In the genomic region with DNA sequence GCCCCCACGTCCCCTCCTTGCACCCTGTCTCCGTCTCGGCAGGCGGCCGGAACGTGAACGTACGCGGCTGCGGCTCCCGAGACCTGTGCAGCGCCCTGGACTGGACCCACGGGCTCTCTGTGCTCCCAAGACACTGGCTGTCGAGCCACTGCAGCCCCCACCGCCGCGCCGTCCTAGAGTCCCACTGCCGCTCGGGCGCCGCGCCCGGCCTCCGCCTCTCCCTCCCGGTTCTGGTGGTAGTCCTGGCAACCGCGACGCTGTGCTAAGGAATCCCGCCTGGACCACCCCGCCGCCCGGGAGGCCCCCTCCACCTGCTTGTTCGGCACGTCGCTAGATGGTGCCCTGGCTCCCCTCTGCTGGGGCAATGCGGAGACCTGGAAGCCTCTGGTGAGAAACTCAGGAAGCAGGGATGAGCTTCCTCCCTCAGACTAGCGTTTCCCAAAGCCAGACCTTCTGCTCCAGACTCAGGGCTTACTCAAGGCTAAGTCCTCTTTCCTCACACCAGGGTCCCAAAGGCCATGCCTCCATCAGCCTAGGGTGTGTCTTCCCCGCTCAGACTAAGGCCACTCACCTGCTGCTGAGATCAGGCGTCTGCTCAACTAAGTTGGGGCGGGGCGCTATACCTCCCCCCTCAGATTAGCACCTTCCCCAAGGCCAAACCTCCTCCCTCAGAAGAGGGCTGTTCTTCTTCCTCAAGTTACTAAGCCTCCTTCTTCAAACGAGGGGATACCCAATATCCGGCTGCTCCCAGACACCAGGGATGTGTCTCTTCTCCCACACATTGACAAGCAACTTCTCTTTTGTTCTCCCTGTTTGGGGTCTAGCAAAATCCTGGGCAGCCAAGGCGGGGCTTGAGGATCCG, we compare ENCODE assay signal across 8 cellular contexts. TPM values are rescaled to one million over a fixed set of nuclear protein-coding genes. Genes with fewer than 3 reads are reported as not detected.
DNase-seq lines count a peak whose midpoint lies in the region; ATAC-seq and TF ChIP-seq lines count a peak whose summit lies in the region.
"Had no signal": no experiment of that assay in that cellular context is flagged by ENCODE, and none has a peak within 500 bp of the region (broad histone marks: within the 10 kb centered on the region; RNA-seq: fewer than 3 reads in every experiment).

No MANE protein-coding gene starts in this region.

- CTCF ChIA-PET in HCT116 (lab: Charles Lee): no interaction called here

- whole genome bisulfite sequencing in trophoblast cell (ENCODE audit: extremely low coverage, insufficient coverage, insufficient read length): no CpG with 5 or more reads among the region's 46 CpGs

- no peak overlapping the region for H3K18ac ChIP-seq in trophoblast cell (ENCODE audit: low read length)

- no peak for TF ChIP-seq CTCF in HCT116 (IDR thresholded peaks at IDR 0.05 in 2 of 3, conservative IDR thresholded peaks at IDR 0.05 in 1 of 3; ENCODE audit: borderline replicate concordance in 1 of 3, insufficient read depth in 1 of 3, low read depth in 2 of 3, low read length in 2 of 3)
- TF ChIP-seq CTCF in WERI-Rb-1 (IDR thresholded peaks at IDR 0.05; ENCODE audit: low read depth, low read length): 0 out of 2 replicates have a peak, but pooled peaks have one; percentile 19

- POLR2A ChIA-PET in HCT116 (lab: Charles Lee): no interaction called here

- H3K27ac ChIP-seq in HCT116 (ENCODE audit: low read depth, low read length) (peak overlapping the region; percentile 53; the same call in 1 of the 2 replicates), WERI-Rb-1 (no peak overlapping the region), trophoblast cell (ENCODE audit: low read depth, low read length) (no peak overlapping the region)

- H3K9ac ChIP-seq in HCT116 (ENCODE audit: low read length) (peak overlapping the region; percentile 61), trophoblast cell (ENCODE audit: low read length) (no peak overlapping the region)

- H3K4me3 ChIP-seq in HCT116 (replicated peaks in 1 of 2; ENCODE audit: low read depth in 1 of 2, low read length in 2 of 2) (no peak overlapping the region), WERI-Rb-1 (ENCODE audit: low read depth, low read length) (peak overlapping the region; percentile 46), trophoblast cell (ENCODE audit: low read depth, low read length) (no peak overlapping the region)

- no peak overlapping the region for H4K12ac ChIP-seq in trophoblast cell (ENCODE audit: low read depth, low read length)

- BruUV-seq in HCT116 (replicated peaks; lab: Mats Ljungman, UMichigan): no TSS peak

- no peak for ATAC-seq in HCT116
- no peak for ATAC-seq in GM18861 (IDR thresholded peaks at IDR 0.05; ENCODE audit: unreplicated experiment)

- H4K20me1 ChIP-seq in HCT116 (ENCODE audit: insufficient read depth): no peaks in the 10 kb centered on the region

- H3K4me2 ChIP-seq in HCT116 (ENCODE audit: low read length) (peak overlapping the region; percentile 80), trophoblast cell (ENCODE audit: low read length) (peak overlapping the region; percentile 18)

- intact Hi-C loops in HCT116 (cut with micrococcal nuclease): loop anchor here (5.0 kb wide), 1 partner anchor 32 kb away; no protein-coding TSS in a partner anchor
- intact Hi-C loops in head of caudate nucleus (cut with DNase I): no loop called here

- no peaks in the 10 kb centered on the region for H3K79me1 ChIP-seq in trophoblast cell (ENCODE audit: low read length)

- no peaks in the 10 kb centered on the region for H3K9me3 ChIP-seq in HCT116 (ENCODE audit: control insufficient read depth in 1 of 2, insufficient read depth in 1 of 2, low read depth in 1 of 2, low read length in 2 of 2)
- peaks cover 5% of the 10 kb centered on the region for H3K9me3 ChIP-seq in WERI-Rb-1 (ENCODE audit: severe bottlenecking)
- peaks cover 10% of the 10 kb centered on the region for H3K9me3 ChIP-seq in trophoblast cell (ENCODE audit: insufficient read depth, low read depth, low read length)

- no peak overlapping the region for H2BK5ac ChIP-seq in trophoblast cell (ENCODE audit: low read depth, low read length, poor library complexity)

- H2AFZ ChIP-seq in HCT116 (ENCODE audit: low read depth, low read length, poor library complexity, severe bottlenecking) (peak overlapping the region; percentile 77), trophoblast cell (ENCODE audit: insufficient read depth, low read length, poor library complexity) (no peak overlapping the region)

- H3K27me3 ChIP-seq in HCT116 (ENCODE audit: insufficient read depth, low read length): no peaks in the 10 kb centered on the region
- no peaks in the 10 kb centered on the region for H3K27me3 ChIP-seq in WERI-Rb-1 (ENCODE audit: insufficient read depth, low read depth, severe bottlenecking)
- peaks cover 2% of the 10 kb centered on the region for H3K27me3 ChIP-seq in trophoblast cell (ENCODE audit: insufficient read depth, low read length)

- no peak overlapping the region for H2AK5ac ChIP-seq in trophoblast cell (ENCODE audit: low read length)

- no peak for TF ChIP-seq RAD21 in HCT116 (IDR thresholded peaks at IDR 0.05; ENCODE audit: low read depth)

- no peak overlapping the region for H4K8ac ChIP-seq in trophoblast cell (ENCODE audit: low read depth, low read length)

- H2BK12ac ChIP-seq in trophoblast cell (ENCODE audit: low read length): no peak overlapping the region

- no peak for TF ChIP-seq POLR2A in HCT116 (IDR thresholded peaks at IDR 0.05; ENCODE audit: borderline replicate concordance, extremely low read depth, insufficient read depth, insufficient read length)

- H2BK120ac ChIP-seq in trophoblast cell (ENCODE audit: insufficient read depth, low read length, poor library complexity): no peak overlapping the region

- RAD21 ChIA-PET in HCT116 (lab: Charles Lee; ENCODE audit: low non-redundant PET in 1 of 2, low total read pairs in 2 of 2, uncharacterized antibody in 2 of 2, unreplicated experiment in 2 of 2): no interaction called here

- peaks cover 42 to 52% of the 10 kb centered on the region in 2 experiments for H3K4me1 ChIP-seq in HCT116 (ENCODE audit: control insufficient read depth in 1 of 2, insufficient read depth in 2 of 2, low read length in 2 of 2)
- H3K4me1 ChIP-seq in trophoblast cell (ENCODE audit: control insufficient read depth in 1 of 2, insufficient read depth in 2 of 2, low read length in 2 of 2): peaks cover 0 to 4% of the 10 kb centered on the region in 2 experiments

- no peak overlapping the region for H3K14ac ChIP-seq in trophoblast cell (ENCODE audit: low read length)

- H3K79me2 ChIP-seq in HCT116 (ENCODE audit: insufficient read depth, low read length) (no peaks in the 10 kb centered on the region), trophoblast cell (ENCODE audit: control insufficient read depth, insufficient read depth, low read length, poor library complexity) (no peaks in the 10 kb centered on the region)

- DNase-seq in HCT116 (ENCODE audit: low read depth, low spot score) (no peak), WERI-Rb-1 (peak; percentile 47), head of caudate nucleus (peak; percentile 20 to 82 (median 53)), trophoblast cell (no peak), AML-193 (lab: John Stamatoyannopoulos, UW) (no peak)
- DNase-seq in NK-92 treated with Interleukin-12 subunit alpha and Interleukin-12 subunit beta, amount 100 ng/mL, for 24 hours (lab: John Stamatoyannopoulos, UW): no peak

- no peak overlapping the region for H3K4ac ChIP-seq in trophoblast cell (ENCODE audit: low read depth, low read length)

- no peak overlapping the region for H4K91ac ChIP-seq in trophoblast cell (ENCODE audit: low read depth, low read length)

- H3K36me3 ChIP-seq in HCT116 (ENCODE audit: control insufficient read depth in 1 of 2, insufficient read depth in 2 of 2, low read length in 2 of 2) (no peaks in the 10 kb centered on the region), WERI-Rb-1 (no peaks in the 10 kb centered on the region), trophoblast cell (ENCODE audit: control insufficient read depth in 1 of 2, insufficient read depth in 2 of 2, low read length in 2 of 2) (no peaks in the 10 kb centered on the region)

- no peak overlapping the region for H3K23ac ChIP-seq in trophoblast cell (ENCODE audit: low read length)

- no peaks in the 10 kb centered on the region for H3K9me2 ChIP-seq in HCT116 (ENCODE audit: insufficient read depth)

TF ChIP-seq in HCT116, 20 proteins besides CTCF, POLR2A, EP300 and RAD21:
- TF ChIP-seq, protein P1, sequence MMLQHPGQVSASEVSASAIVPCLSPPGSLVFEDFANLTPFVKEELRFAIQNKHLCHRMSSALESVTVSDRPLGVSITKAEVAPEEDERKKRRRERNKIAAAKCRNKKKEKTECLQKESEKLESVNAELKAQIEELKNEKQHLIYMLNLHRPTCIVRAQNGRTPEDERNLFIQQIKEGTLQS (IDR thresholded peaks at IDR 0.05): no peak

RNA-seq across cellular contexts. Expression of a gene that starts 16.1 kb away (rescaled TPM):
- total RNA-seq in HCT116 (2021; ENCODE audit: unreplicated experiment): not detected
- 0.04 TPM in 1 of 2 replicates, not detected in the other for polyA plus RNA-seq in HCT116 (2012)
- polyA plus RNA-seq in trophoblast cell (2013): not detected in 2 replicates
- total RNA-seq: SK-MEL-5 had no signal

RNA-seq across cellular contexts. Expression of a gene that starts 29.8 kb away (rescaled TPM):
- total RNA-seq in HCT116 (2021; ENCODE audit: unreplicated experiment): 98.1 TPM
- polyA plus RNA-seq in HCT116 (2012): 161 and 211 TPM in 2 replicates
- polyA plus RNA-seq in trophoblast cell (2013): 15.2 and 15.6 TPM in 2 replicates

RNA-seq across cellular contexts. Expression of a gene that starts 55.0 kb away (rescaled TPM):
- 80.2 TPM for total RNA-seq in HCT116 (2021; ENCODE audit: unreplicated experiment)
- 59.4 and 61.6 TPM in 2 replicates for polyA plus RNA-seq in HCT116 (2012)
- polyA plus RNA-seq in trophoblast cell (2013): 29.5 and 29.9 TPM in 2 replicates

Comparison
In these comparisons a context has a peak if more than half of its experiments do, and no peak if none do; other contexts are left out.
1. DNase-seq: peak in WERI-Rb-1 (single experiment) and head of caudate nucleus (42 of 42); none in HCT116 (single experiment), trophoblast cell (0 of 2), NK-92 treated with Interleukin-12 subunit alpha and Interleukin-12 subunit beta, amount 100 ng/mL, for 24 hours (single experiment) and AML-193 (0 of 2).